12 cellular contexts compared by ENCODE assay signal in the genomic region with DNA sequence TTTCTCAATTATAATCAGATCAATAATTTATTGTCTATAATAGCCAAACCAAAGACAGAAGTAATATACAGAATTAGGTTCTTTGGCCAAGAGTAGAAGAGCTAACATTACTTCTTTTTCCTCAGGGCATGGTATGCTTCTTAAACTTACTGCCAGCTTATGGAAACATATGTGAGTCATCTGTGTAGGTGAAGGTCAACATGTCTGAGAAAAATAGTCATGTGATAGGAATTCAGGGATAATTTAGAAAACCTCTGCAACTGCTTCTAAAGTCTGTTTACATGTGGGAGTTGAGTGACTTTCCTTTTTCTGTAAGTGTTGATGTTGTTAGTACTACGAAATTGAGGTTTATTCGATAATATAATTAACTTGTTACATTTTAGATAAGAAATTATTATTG. TPM values are rescaled to one million over a fixed set of nuclear protein-coding genes. Genes with fewer than 3 reads are reported as not detected.
DNase-seq lines count a peak whose midpoint lies in the region; TF ChIP-seq lines count a peak whose summit lies in the region.
"Had no signal": no experiment of that assay in that cellular context is flagged by ENCODE, and none has a peak within 500 bp of the region (broad histone marks: within the 10 kb centered on the region; RNA-seq: fewer than 3 reads in every experiment).

No MANE protein-coding gene starts in this region.

- peak overlapping the region; percentile 1 for H3K4me2 ChIP-seq in hepatocyte
- H3K4me2 ChIP-seq in MM.1S (ENCODE audit: low read depth, low read length), result no peak overlapping the region
- H3K4me2 ChIP-seq: PC-9 had no signal

- H3K4me3 ChIP-seq in AG04449 (ENCODE audit: low read depth, low read length) (no peak overlapping the region), HEK293 (ENCODE audit: low read depth, low read length) (no peak overlapping the region), hepatocyte (no peak overlapping the region), MM.1S (ENCODE audit: low read length) (no peak overlapping the region)
- H3K4me3 ChIP-seq: PC-9, tibial artery had no signal

- H3K36me3 ChIP-seq in HEK293 (ENCODE audit: control insufficient read depth in 2 of 2, insufficient read depth in 1 of 2, low read length in 2 of 2) (peaks cover 18 to 69% of the 10 kb centered on the region in 2 experiments; a peak in 2 of 3 replicates), hepatocyte (replicated peaks; ENCODE audit: insufficient read depth, low read depth) (no peaks in the 10 kb centered on the region), MM.1S (replicated peaks; ENCODE audit: insufficient read depth, low read length) (no peaks in the 10 kb centered on the region; the same call in 1 of the 2 replicates)

- H3K4me1 ChIP-seq in HEK293 (ENCODE audit: control insufficient read depth, insufficient read depth, low read length) (no peaks in the 10 kb centered on the region), hepatocyte (ENCODE audit: insufficient read depth) (peaks cover 3% of the 10 kb centered on the region), MM.1S (ENCODE audit: low read length) (no peaks in the 10 kb centered on the region)
- H3K4me1 ChIP-seq: tibial artery had no signal

- H3K27ac ChIP-seq in HEK293 (ENCODE audit: extremely low read depth, low read depth, low read length) (no peak overlapping the region), hepatocyte (peak overlapping the region; percentile 60), MM.1S (ENCODE audit: low read length) (no peak overlapping the region)
- H3K27ac ChIP-seq: tibial artery had no signal

- no peak overlapping the region for H3K9ac ChIP-seq in MM.1S (ENCODE audit: low read length)

- H3F3A ChIP-seq in MM.1S (ENCODE audit: insufficient read depth, low read length), result no peaks in the 10 kb centered on the region

- no peaks in the 10 kb centered on the region for H3K79me2 ChIP-seq in hepatocyte
- H3K79me2 ChIP-seq in MM.1S (ENCODE audit: low read length), result no peaks in the 10 kb centered on the region

- POLR2A ChIA-PET in AG04449 (lab: Yijun Ruan, JAX) (no interaction called here), HEK293 (lab: Yijun Ruan, JAX) (interaction anchor here (0.6 to 1.0 kb wide), 2 partner anchors 18 to 250 kb away, joined by 3 read pairs; no protein-coding TSS in a partner anchor)

- peak; percentile 59 for DNase-seq in AG04449 (ENCODE audit: low read depth, low spot score)
- peak; percentile 86 for DNase-seq in amniotic epithelial cell (ENCODE audit: low read depth)
- DNase-seq in hepatocyte (ENCODE audit: low spot score), result peak; percentile 41
- DNase-seq in NCI-H1105 (lab: John Stamatoyannopoulos, UW), result no peak
- DNase-seq in middle frontal gyrus (ENCODE audit: extremely low spot score, low spot score), result no peak
- DNase-seq in OCI-M2 (lab: John Stamatoyannopoulos, UW; ENCODE audit: unreplicated experiment), result no peak
- DNase-seq in MM.1S, result no peak
- DNase-seq: activated CD4-positive, alpha-beta T cell treated with anti-CD3 and anti-CD28 coated beads, Interleukin-2, amount 50 U/mL, for 4 hours; cerebellar nuclear complex; tibial artery had no signal

- H3K27me3 ChIP-seq in hepatocyte (no peaks in the 10 kb centered on the region), MM.1S (replicated peaks; ENCODE audit: insufficient read depth, low read length) (no peaks in the 10 kb centered on the region)
- H3K27me3 ChIP-seq: tibial artery had no signal

- H4K20me1 ChIP-seq in hepatocyte (ENCODE audit: insufficient read depth, poor library complexity, severe bottlenecking) (no peaks in the 10 kb centered on the region), MM.1S (ENCODE audit: insufficient read depth, low read length) (no peaks in the 10 kb centered on the region)

- TF ChIP-seq CTCF in AG04449 (IDR thresholded peaks at IDR 0.05; ENCODE audit: insufficient read depth, low read length, missing control alignments) (no peak), HEK293 (tag by site-specific recombination; IDR thresholded peaks at IDR 0.05) (no peak), hepatocyte (IDR thresholded peaks at IDR 0.05; ENCODE audit: poor library complexity) (no peak), MM.1S (IDR thresholded peaks at IDR 0.05; ENCODE audit: low read length) (no peak)

- H2AFZ ChIP-seq in hepatocyte (no peak overlapping the region), MM.1S (ENCODE audit: low read length) (no peak overlapping the region)
- H2AFZ ChIP-seq: PC-9 had no signal

- CTCF ChIA-PET in AG04449 (lab: Yijun Ruan, JAX), result interaction anchor here (0.6 to 2.6 kb wide), 5 partner anchors 14 to 432 kb away, joined by 3 to 9 read pairs (median 5); partner anchors contain the start of genes MAP6D1 and PARL
- CTCF ChIA-PET in HEK293 (lab: Yijun Ruan, JAX), result interaction anchor here (0.5 to 0.6 kb wide), 2 partner anchors 345 to 356 kb away, joined by 3 read pairs; no protein-coding TSS in a partner anchor

- 84% methylated on average over 2 of the region's 2 CpGs for WGBS in hepatocyte (ENCODE audit: low lambda C conversion rate, missing lambda C conversion rate)

- H3K9me3 ChIP-seq in HEK293 (ENCODE audit: control insufficient read depth, insufficient read depth, low read depth, low read length) (no peaks in the 10 kb centered on the region), hepatocyte (ENCODE audit: low read depth) (no peaks in the 10 kb centered on the region), MM.1S (replicated peaks; ENCODE audit: insufficient read depth, low read length) (no peaks in the 10 kb centered on the region)
- H3K9me3 ChIP-seq: tibial artery had no signal

- H3K9me2 ChIP-seq in hepatocyte (replicated peaks; ENCODE audit: insufficient read depth), result no peaks in the 10 kb centered on the region
- H3K9me2 ChIP-seq in MM.1S (replicated peaks; ENCODE audit: insufficient read depth, low read length), result no peaks in the 10 kb centered on the region

TF ChIP-seq in HEK293, 187 proteins besides CTCF, POLR2A, EP300 and RAD21:
- TF ChIP-seq ZNF366 (tag by site-specific recombination; conservative IDR thresholded peaks at IDR 0.05), result 0 out of 2 replicates have a peak, but pooled peaks have one; percentile 23
- TF ChIP-seq ZNF202 (tag by site-specific recombination; IDR thresholded peaks at IDR 0.05; ENCODE audit: borderline replicate concordance), result no peak
- TF ChIP-seq EGR2 (tag by site-specific recombination; IDR thresholded peaks at IDR 0.05; ENCODE audit: low read depth), result peak; percentile 27; the same call in 1 of the 2 replicates
- peak; percentile 64; the same call in 1 of the 2 replicates for TF ChIP-seq PRDM1 (tag by site-specific recombination; IDR thresholded peaks at IDR 0.05)
- peak; percentile 74 for TF ChIP-seq ZFHX2 (tag by site-specific recombination; conservative IDR thresholded peaks at IDR 0.05)

RNA-seq across cellular contexts. Expression of gene MAP6D1, which starts 19.2 kb away (rescaled TPM):
- total RNA-seq in hepatocyte, result 0.50 TPM in 1 of 2 replicates, not detected in the other
- 2.0 and 3.4 TPM in 2 replicates for polyA plus RNA-seq in hepatocyte

RNA-seq across cellular contexts. Expression of gene PARL, which starts 40.1 kb away (rescaled TPM):
- total RNA-seq in hepatocyte, result 32.3 and 35.2 TPM in 2 replicates
- polyA plus RNA-seq in hepatocyte, result 47.9 and 71.4 TPM in 2 replicates

Comparison
In these comparisons a context has a peak if more than half of its experiments do, and no peak if none do; other contexts are left out.
1. DNase-seq: peak in AG04449 (single experiment), amniotic epithelial cell (single experiment) and hepatocyte (single experiment); none in NCI-H1105 (single experiment), middle frontal gyrus (single experiment), OCI-M2 (single experiment) and MM.1S (single experiment).